ENCODE assay signal across 17 cellular contexts in the genomic region with DNA sequence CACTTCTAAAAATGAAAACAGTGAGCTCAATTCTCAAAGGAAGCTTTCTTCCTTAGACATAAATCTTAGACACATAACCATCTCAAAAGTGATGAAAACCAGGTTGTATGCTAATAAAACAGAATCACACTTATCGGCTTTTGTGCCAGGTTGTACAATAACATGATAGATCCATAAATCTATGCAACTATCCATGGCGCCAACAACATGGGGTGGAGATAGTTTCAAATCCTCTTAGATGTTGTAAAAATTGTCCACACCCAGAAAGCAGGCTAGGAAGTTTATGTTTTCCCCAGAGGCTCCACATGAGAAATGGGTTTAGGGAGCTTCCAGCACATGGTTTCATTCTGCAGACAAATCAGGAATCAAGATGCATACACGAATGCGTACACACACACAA.
A peak's percentile ranks its signal among the peaks of the same experiment; 100 is the strongest.
DNase-seq lines count a peak whose midpoint lies in the region; ATAC-seq and TF ChIP-seq lines count a peak whose summit lies in the region.
"Had no signal": no experiment of that assay in that cellular context is flagged by ENCODE, and none has a peak within 500 bp of the region (broad histone marks: within the 10 kb centered on the region; RNA-seq: fewer than 3 reads in every experiment).

No MANE protein-coding gene starts in this region.

- CTCF ChIA-PET in activated CD4-positive, alpha-beta T cell treated with anti-CD3 and anti-CD28 coated beads for 36 hours (lab: Charles Lee) = no interaction called here
- CTCF ChIA-PET in CD4-positive, alpha-beta memory T cell (lab: Charles Lee; ENCODE audit: partially characterized antibody) = interaction anchor here (1.8 kb wide), 1 partner anchor 87 kb away, joined by 4 read pairs; no protein-coding TSS in a partner anchor
- CTCF ChIA-PET in activated CD8-positive, alpha-beta T cell treated with anti-CD3 and anti-CD28 coated beads, Interleukin-2, amount 10 ng/mL, durations not matched to agents 7 days and 5 days (lab: Charles Lee) = interaction anchor here (1.1 kb wide), 1 partner anchor 87 kb away, joined by 3 read pairs; no protein-coding TSS in a partner anchor

- ATAC-seq in activated CD4-positive, alpha-beta T cell treated with anti-CD3 and anti-CD28 coated beads for 36 hours = no peak
- no peak for ATAC-seq in activated CD8-positive, alpha-beta T cell treated with anti-CD3 and anti-CD28 coated beads, Interleukin-2, amount 10 ng/mL, durations not matched to agents 7 days and 5 days
- ATAC-seq in mucosa of descending colon = peak; percentile 46
- no peak for ATAC-seq in HG02642 (IDR thresholded peaks at IDR 0.05; ENCODE audit: poor library complexity, unreplicated experiment)
- ATAC-seq: GM23338 had no signal

- peaks cover 66% of the 10 kb centered on the region for H3K4me1 Mint-ChIP-seq in activated CD4-positive, alpha-beta T cell treated with anti-CD3 and anti-CD28 coated beads, Interleukin-2, amount 10 ng/mL, durations not matched to agents 24 days and 14 days
- peaks cover 85% of the 10 kb centered on the region for H3K4me1 Mint-ChIP-seq in activated CD4-positive, alpha-beta T cell treated with anti-CD3 and anti-CD28 coated beads for 36 hours
- peaks cover 52 to 86% (median 67%) of the 10 kb centered on the region in 4 donors for H3K4me1 Mint-ChIP-seq in CD4-positive, alpha-beta memory T cell
- peaks cover 83% of the 10 kb centered on the region for H3K4me1 Mint-ChIP-seq in activated CD8-positive, alpha-beta T cell treated with anti-CD3 and anti-CD28 coated beads, Interleukin-2, amount 10 ng/mL, durations not matched to agents 7 days and 5 days (ENCODE audit: low read depth)

- no peaks in the 10 kb centered on the region for H3K27me3 Mint-ChIP-seq in activated CD4-positive, alpha-beta T cell treated with anti-CD3 and anti-CD28 coated beads, Interleukin-2, amount 10 ng/mL, durations not matched to agents 24 days and 14 days
- H3K27me3 Mint-ChIP-seq in activated CD4-positive, alpha-beta T cell treated with anti-CD3 and anti-CD28 coated beads for 36 hours = no peaks in the 10 kb centered on the region
- no peaks in the 10 kb centered on the region for H3K27me3 Mint-ChIP-seq in CD4-positive, alpha-beta memory T cell
- H3K27me3 Mint-ChIP-seq in activated CD8-positive, alpha-beta T cell treated with anti-CD3 and anti-CD28 coated beads, Interleukin-2, amount 10 ng/mL, durations not matched to agents 7 days and 5 days (ENCODE audit: low read depth) = no peaks in the 10 kb centered on the region

- intact Hi-C loops in activated CD4-positive, alpha-beta T cell treated with anti-CD3 and anti-CD28 coated beads, Interleukin-2, amount 10 ng/mL, durations not matched to agents 24 days and 14 days (cut with micrococcal nuclease) = loop anchor here (5.0 kb wide), 5 partner anchors 38 to 162 kb away; no protein-coding TSS in a partner anchor
- intact Hi-C loops in activated CD4-positive, alpha-beta T cell treated with anti-CD3 and anti-CD28 coated beads for 36 hours (cut with DNase I, micrococcal nuclease) = loop anchor here (5.0 to 10.0 kb wide), 7 partner anchors 67 to 1946 kb away; partner anchors contain the start of genes SCML1 (in 1 of the 2) and SH3KBP1 (in 1 of the 2)
- intact Hi-C loops in CD4-positive, alpha-beta memory T cell (cut with micrococcal nuclease) = loop anchor here (5.0 kb wide), 4 partner anchors 33 to 117 kb away; no protein-coding TSS in a partner anchor
- intact Hi-C loops in mucosa of descending colon (cut with DNase I, micrococcal nuclease) = no loop called here

- H3K27ac Mint-ChIP-seq in activated CD4-positive, alpha-beta T cell treated with anti-CD3 and anti-CD28 coated beads, Interleukin-2, amount 10 ng/mL, durations not matched to agents 24 days and 14 days = peak overlapping the region; percentile 60
- no peak overlapping the region for H3K27ac Mint-ChIP-seq in activated CD4-positive, alpha-beta T cell treated with anti-CD3 and anti-CD28 coated beads for 36 hours
- peak overlapping the region in 6 of 7 donors; percentile 44 to 83 (median 64) for H3K27ac Mint-ChIP-seq in CD4-positive, alpha-beta memory T cell
- peak overlapping the region; percentile 46 for H3K27ac Mint-ChIP-seq in activated CD8-positive, alpha-beta T cell treated with anti-CD3 and anti-CD28 coated beads, Interleukin-2, amount 10 ng/mL, durations not matched to agents 7 days and 5 days
- H3K27ac Mint-ChIP-seq: GM23338 had no signal

- H3K27me3 ChIP-seq in CD4-positive, alpha-beta memory T cell (ENCODE audit: insufficient read depth, low read length) = no peaks in the 10 kb centered on the region

- no peak overlapping the region for H3K27ac ChIP-seq in CD4-positive, alpha-beta memory T cell (ENCODE audit: low read depth, low read length)
- H3K27ac ChIP-seq: C4-2B, PC-9 had no signal

- H3K36me3 ChIP-seq in CD4-positive, alpha-beta memory T cell (ENCODE audit: insufficient read depth, low read length) = peaks cover 8% of the 10 kb centered on the region
- no peaks in the 10 kb centered on the region for H3K36me3 ChIP-seq in mucosa of descending colon (ENCODE audit: low read depth)

- no peak overlapping the region for H3K4me3 Mint-ChIP-seq in activated CD4-positive, alpha-beta T cell treated with anti-CD3 and anti-CD28 coated beads, Interleukin-2, amount 10 ng/mL, durations not matched to agents 24 days and 14 days
- no peak overlapping the region for H3K4me3 Mint-ChIP-seq in activated CD4-positive, alpha-beta T cell treated with anti-CD3 and anti-CD28 coated beads for 36 hours
- peak overlapping the region in 1 of 8 donors; percentile 5 for H3K4me3 Mint-ChIP-seq in CD4-positive, alpha-beta memory T cell
- H3K4me3 Mint-ChIP-seq in activated CD8-positive, alpha-beta T cell treated with anti-CD3 and anti-CD28 coated beads, Interleukin-2, amount 10 ng/mL, durations not matched to agents 7 days and 5 days = no peak overlapping the region
- H3K4me3 Mint-ChIP-seq: GM23338 had no signal

- DNase-seq in activated CD4-positive, alpha-beta T cell treated with anti-CD3 and anti-CD28 coated beads, Interleukin-2, amount 10 ng/mL, durations not matched to agents 24 days and 14 days = no peak
- no peak for DNase-seq in activated CD4-positive, alpha-beta T cell treated with anti-CD3 and anti-CD28 coated beads for 36 hours
- no peak for DNase-seq in CD4-positive, alpha-beta memory T cell
- no peak for DNase-seq in activated CD8-positive, alpha-beta T cell treated with anti-CD3 and anti-CD28 coated beads, Interleukin-2, amount 10 ng/mL, durations not matched to agents 7 days and 5 days
- DNase-seq in mucosa of descending colon = peak in 1 of 3 donors; percentile 57
- DNase-seq in NCI-H2029 treated with DMSO at 0.1 percent for 48 hours (lab: John Stamatoyannopoulos, UW) = no peak
- DNase-seq in NK-92 treated with Interleukin-12 subunit alpha and Interleukin-12 subunit beta, amount 100 ng/mL, for 24 hours (lab: John Stamatoyannopoulos, UW) = no peak
- DNase-seq: KG1, NCI-H1048, NCI-H146, NCI-H2107, NCI-H345, NCI-H748 treated with DMSO at 0.1 percent for 48 hours, PC-9 had no signal

- H3K9me3 ChIP-seq in CD4-positive, alpha-beta memory T cell (ENCODE audit: control insufficient read depth in 1 of 2, low read length in 2 of 2) = no peaks in the 10 kb centered on the region
- H3K9me3 ChIP-seq in mucosa of descending colon = no peaks in the 10 kb centered on the region

- no peak for TF ChIP-seq CTCF in mucosa of descending colon (IDR thresholded peaks at IDR 0.05)

- H3K36me3 Mint-ChIP-seq in activated CD4-positive, alpha-beta T cell treated with anti-CD3 and anti-CD28 coated beads, Interleukin-2, amount 10 ng/mL, durations not matched to agents 24 days and 14 days (ENCODE audit: low read depth) = peaks cover 31% of the 10 kb centered on the region
- peaks cover 31% of the 10 kb centered on the region for H3K36me3 Mint-ChIP-seq in activated CD4-positive, alpha-beta T cell treated with anti-CD3 and anti-CD28 coated beads for 36 hours (ENCODE audit: low read depth)
- peaks cover 12 to 63% of the 10 kb centered on the region in 2 donors for H3K36me3 Mint-ChIP-seq in CD4-positive, alpha-beta memory T cell
- peaks cover 52% of the 10 kb centered on the region for H3K36me3 Mint-ChIP-seq in activated CD8-positive, alpha-beta T cell treated with anti-CD3 and anti-CD28 coated beads, Interleukin-2, amount 10 ng/mL, durations not matched to agents 7 days and 5 days (ENCODE audit: low read depth)

- H3K4me1 ChIP-seq in CD4-positive, alpha-beta memory T cell (ENCODE audit: insufficient read depth, low read length) = peaks cover 92% of the 10 kb centered on the region
- no peaks in the 10 kb centered on the region for H3K4me1 ChIP-seq in mucosa of descending colon (ENCODE audit: low read depth)

- POLR2A ChIA-PET in activated CD4-positive, alpha-beta T cell treated with anti-CD3 and anti-CD28 coated beads for 36 hours (lab: Charles Lee) = interaction anchor here (0.7 to 1.2 kb wide), 2 partner anchors 12 to 187 kb away, joined by 8 to 9 read pairs; no protein-coding TSS in a partner anchor
- POLR2A ChIA-PET in CD4-positive, alpha-beta memory T cell (lab: Charles Lee; ENCODE audit: partially characterized antibody) = interaction anchor here (1.0 kb wide), 1 partner anchor 118 kb away, joined by 3 read pairs; no protein-coding TSS in a partner anchor
- POLR2A ChIA-PET in activated CD8-positive, alpha-beta T cell treated with anti-CD3 and anti-CD28 coated beads, Interleukin-2, amount 10 ng/mL, durations not matched to agents 7 days and 5 days (lab: Charles Lee) = no interaction called here

- no peaks in the 10 kb centered on the region for H3K9me3 Mint-ChIP-seq in activated CD4-positive, alpha-beta T cell treated with anti-CD3 and anti-CD28 coated beads, Interleukin-2, amount 10 ng/mL, durations not matched to agents 24 days and 14 days
- no peaks in the 10 kb centered on the region for H3K9me3 Mint-ChIP-seq in activated CD4-positive, alpha-beta T cell treated with anti-CD3 and anti-CD28 coated beads for 36 hours (ENCODE audit: low read depth)
- peaks cover 0 to 2% (median 0%) of the 10 kb centered on the region in 8 donors for H3K9me3 Mint-ChIP-seq in CD4-positive, alpha-beta memory T cell
- H3K9me3 Mint-ChIP-seq in activated CD8-positive, alpha-beta T cell treated with anti-CD3 and anti-CD28 coated beads, Interleukin-2, amount 10 ng/mL, durations not matched to agents 7 days and 5 days (ENCODE audit: insufficient read depth) = no peaks in the 10 kb centered on the region
- H3K9me3 Mint-ChIP-seq: GM23338 had no signal

- H3K4me3 ChIP-seq in CD4-positive, alpha-beta memory T cell (ENCODE audit: low read length in 2 of 2) = no peak overlapping the region
- no peak overlapping the region for H3K4me3 ChIP-seq in mucosa of descending colon
- H3K4me3 ChIP-seq: GM23338, PC-9 had no signal

Comparison
In these comparisons a context has a peak if more than half of its experiments do, and no peak if none do; other contexts are left out.
1. intact Hi-C loops: an anchor here in activated CD4-positive, alpha-beta T cell treated with anti-CD3 and anti-CD28 coated beads, Interleukin-2, amount 10 ng/mL, durations not matched to agents 24 days and 14 days (5.0 kb wide), activated CD4-positive, alpha-beta T cell treated with anti-CD3 and anti-CD28 coated beads for 36 hours (5.0 to 10.0 kb wide) and CD4-positive, alpha-beta memory T cell (5.0 kb wide); none called in mucosa of descending colon.